In genomic region chr1:29647581-29647980, GRCh38 we compare ENCODE assay signal across 19 cellular contexts.
DNase-seq lines count a peak whose midpoint lies in the region; ATAC-seq and TF ChIP-seq lines count a peak whose summit lies in the region.
"Had no signal": no experiment of that assay in that cellular context is flagged by ENCODE, and none has a peak within 500 bp of the region (broad histone marks: within the 10 kb centered on the region; RNA-seq: fewer than 3 reads in every experiment).

No MANE protein-coding gene starts in this region.

- H2AFZ ChIP-seq in PC-3 (ENCODE audit: low read length), result no peak overlapping the region
- no peak overlapping the region for H2AFZ ChIP-seq in GM23338

- POLR2A ChIA-PET in PC-3 (lab: Charles Lee; ENCODE audit: unreplicated experiment), result no interaction called here

- H3K27me3 Mint-ChIP-seq in GM23338 (ENCODE audit: insufficient read depth, low read depth, poor library complexity), result peaks cover 7% of the 10 kb centered on the region

- H3K4me3 ChIP-seq in AG10803 (ENCODE audit: low read length), result no peak overlapping the region
- H3K4me3 ChIP-seq in PC-3 (ENCODE audit: low read length), result no peak overlapping the region
- no peak overlapping the region for H3K4me3 ChIP-seq in cardiac fibroblast (replicated peaks in 1 of 2; ENCODE audit: low read depth in 2 of 2, low read length in 2 of 2)
- H3K4me3 ChIP-seq in fibroblast of villous mesenchyme (ENCODE audit: low read depth, low read length), result no peak overlapping the region
- H3K4me3 ChIP-seq in right lobe of liver, result no peak overlapping the region
- no peak overlapping the region for H3K4me3 ChIP-seq in GM23338
- H3K4me3 ChIP-seq: SK-N-MC had no signal

- H3K27me3 ChIP-seq in PC-3 (ENCODE audit: low read length), result no peaks in the 10 kb centered on the region
- no peaks in the 10 kb centered on the region for H3K27me3 ChIP-seq in right lobe of liver
- H3K27me3 ChIP-seq in GM23338 (ENCODE audit: insufficient read depth), result no peaks in the 10 kb centered on the region

- H3K27ac Mint-ChIP-seq in GM23338, result no peak overlapping the region
- H3K27ac Mint-ChIP-seq: B cell; CD4-positive, CD25-positive, alpha-beta regulatory T cell; IgD-negative memory B cell had no signal

- H3K27ac ChIP-seq in PC-3 (ENCODE audit: low read length) (no peak overlapping the region), right lobe of liver (no peak overlapping the region), GM23338 (ENCODE audit: low read depth) (no peak overlapping the region)
- H3K27ac ChIP-seq: SK-N-MC had no signal

- no peaks in the 10 kb centered on the region for H3K36me3 ChIP-seq in PC-3 (ENCODE audit: low read depth, low read length)
- no peaks in the 10 kb centered on the region for H3K36me3 ChIP-seq in right lobe of liver
- no peaks in the 10 kb centered on the region for H3K36me3 ChIP-seq in GM23338 (ENCODE audit: insufficient read depth)

- no peak for TF ChIP-seq CTCF in AG10803 (conservative IDR thresholded peaks at IDR 0.05; ENCODE audit: low read length)
- TF ChIP-seq CTCF in PC-3 (conservative IDR thresholded peaks at IDR 0.05; ENCODE audit: low read depth, low read length), result no peak
- TF ChIP-seq CTCF in cardiac fibroblast (IDR thresholded peaks at IDR 0.05; ENCODE audit: low read depth, low read length), result no peak
- TF ChIP-seq CTCF in fibroblast of villous mesenchyme (IDR thresholded peaks at IDR 0.05; ENCODE audit: insufficient read depth, low read depth, low read length), result no peak
- no peak for TF ChIP-seq CTCF in right lobe of liver (IDR thresholded peaks at IDR 0.05)
- no peak for TF ChIP-seq CTCF in GM23338 (conservative IDR thresholded peaks at IDR 0.05; ENCODE audit: low read depth in 2 of 2)

- no peaks in the 10 kb centered on the region for H3K9me3 Mint-ChIP-seq in GM23338

- ATAC-seq in PC-3 (no peak), right lobe of liver (no peak), GM23338 (no peak), HG02623 (IDR thresholded peaks at IDR 0.05; ENCODE audit: unreplicated experiment) (no peak)

- DNase-seq in AG10803 (ENCODE audit: low read depth) (peak; percentile 30), PC-3 (peak; percentile 12), cardiac fibroblast (ENCODE audit: low read depth in 2 of 2) (peak; percentile 4 to 7), fibroblast of villous mesenchyme (ENCODE audit: low read depth) (peak; percentile 5), NCI-H1930 (lab: John Stamatoyannopoulos, UW) (no peak), right lobe of liver (no peak), GM23338 (ENCODE audit: low spot score) (no peak)
- DNase-seq: 8988T; CD4-positive, CD25-positive, alpha-beta regulatory T cell; COR-L47; GDM1; Karpas-422; MM.1S; NCI-H1092; SHP77 had no signal

- H3K79me2 ChIP-seq in PC-3 (ENCODE audit: low read length), result no peaks in the 10 kb centered on the region
- no peaks in the 10 kb centered on the region for H3K79me2 ChIP-seq in GM23338 (replicated peaks; ENCODE audit: insufficient read depth)

- H4K20me1 ChIP-seq in PC-3 (ENCODE audit: low read length) (no peaks in the 10 kb centered on the region), GM23338 (replicated peaks; ENCODE audit: insufficient read depth) (no peaks in the 10 kb centered on the region; the same call in 1 of the 2 replicates)

- TF ChIP-seq POLR2A in right lobe of liver (IDR thresholded peaks at IDR 0.05), result no peak

- H3K9me3 ChIP-seq in PC-3 (ENCODE audit: low read length) (no peaks in the 10 kb centered on the region), right lobe of liver (no peaks in the 10 kb centered on the region)

- H3F3A ChIP-seq in PC-3 (ENCODE audit: low read length, unreplicated experiment), result no peaks in the 10 kb centered on the region
- no peaks in the 10 kb centered on the region for H3F3A ChIP-seq in GM23338 (replicated peaks; ENCODE audit: low read depth)

- no peak overlapping the region for H3K4me2 ChIP-seq in PC-3 (ENCODE audit: low read length)
- no peak overlapping the region for H3K4me2 ChIP-seq in GM23338

- no peaks in the 10 kb centered on the region for H3K36me3 Mint-ChIP-seq in GM23338 (ENCODE audit: low read depth)
- H3K36me3 Mint-ChIP-seq: CD4-positive, CD25-positive, alpha-beta regulatory T cell had no signal

- BruUV-seq in PC-3 (replicated peaks; lab: Mats Ljungman, UMichigan), result no TSS peak

- H3K4me1 ChIP-seq in PC-3 (ENCODE audit: insufficient read depth, low read length), result peaks cover 35% of the 10 kb centered on the region
- no peaks in the 10 kb centered on the region for H3K4me1 ChIP-seq in right lobe of liver
- no peaks in the 10 kb centered on the region for H3K4me1 ChIP-seq in GM23338 (ENCODE audit: insufficient read depth)

- H3K9ac ChIP-seq in PC-3 (ENCODE audit: low read length), result no peak overlapping the region

- CTCF ChIA-PET in PC-3 (lab: Charles Lee), result no interaction called here

- intact Hi-C loops in PC-3 (cut with micrococcal nuclease) (loop anchor here (10.0 kb wide), 1 partner anchor 413 kb away; the partner anchor contains the start of genes MECR and PTPRU), right lobe of liver (cut with DNase I) (no loop called here)

- H3K9me2 ChIP-seq in PC-3 (replicated peaks; ENCODE audit: low read length), result no peaks in the 10 kb centered on the region
- H3K9me2 ChIP-seq in GM23338 (ENCODE audit: insufficient read depth), result no peaks in the 10 kb centered on the region; the same call in 1 of the 2 replicates

- 36% methylated on average over 1 of the region's 1 CpG for WGBS in right lobe of liver (ENCODE audit: insufficient coverage, low coverage, low lambda C conversion rate, missing lambda C conversion rate)

- H3K4me1 Mint-ChIP-seq in GM23338, result peaks cover 10% of the 10 kb centered on the region
- H3K4me1 Mint-ChIP-seq: B cell; CD4-positive, CD25-positive, alpha-beta regulatory T cell; IgD-negative memory B cell had no signal

- H3K4me3 Mint-ChIP-seq in GM23338, result no peak overlapping the region
- H3K4me3 Mint-ChIP-seq: B cell; CD4-positive, CD25-positive, alpha-beta regulatory T cell; IgD-negative memory B cell had no signal

TF ChIP-seq in GM23338, 12 proteins besides CTCF, POLR2A, EP300 and RAD21:
- TF ChIP-seq EZH2 (IDR thresholded peaks at IDR 0.05; ENCODE audit: low read depth, unreplicated experiment) (no peak), CREB1 (CRISPR knock-in tag; IDR thresholded peaks at IDR 0.05; ENCODE audit: low read depth) (no peak), EZH2phosphoT487 (IDR thresholded peaks at IDR 0.05; ENCODE audit: unreplicated experiment) (no peak), JUNB (IDR thresholded peaks at IDR 0.05; ENCODE audit: unreplicated experiment) (no peak), STAT1 (IDR thresholded peaks at IDR 0.05; ENCODE audit: unreplicated experiment) (no peak)

Comparison
In these comparisons a context has a peak if more than half of its experiments do, and no peak if none do; other contexts are left out.
1. DNase-seq: peak in AG10803 (single experiment), PC-3 (single experiment), cardiac fibroblast (2 of 2) and fibroblast of villous mesenchyme (single experiment); none in NCI-H1930 (0 of 2), right lobe of liver (0 of 3) and GM23338 (single experiment).